Comparison of ENCODE assay signal across 10 cellular contexts in the genomic region with DNA sequence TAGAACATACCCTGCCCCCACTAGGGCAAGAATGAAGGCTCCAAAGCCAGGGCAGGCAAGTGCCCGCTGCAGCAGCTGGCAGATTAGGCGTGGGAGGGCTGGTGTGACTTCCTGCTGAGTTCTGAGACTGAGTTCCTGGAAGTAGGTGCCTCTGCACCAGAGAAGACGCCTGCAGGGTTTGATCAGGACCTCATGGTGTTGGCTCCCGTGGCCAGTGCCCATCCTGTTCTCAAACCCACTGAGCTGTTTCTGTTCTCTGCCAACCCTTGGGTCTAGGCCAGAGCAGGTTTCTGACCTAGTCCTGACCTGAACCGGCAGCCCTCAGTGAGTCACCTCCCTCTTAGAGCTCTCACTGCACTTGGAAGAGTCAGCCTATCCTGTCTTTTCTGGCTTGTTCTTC.
DNase-seq lines count a peak whose midpoint lies in the region; ATAC-seq and TF ChIP-seq lines count a peak whose summit lies in the region.
"Had no signal": no experiment of that assay in that cellular context is flagged by ENCODE, and none has a peak within 500 bp of the region (broad histone marks: within the 10 kb centered on the region; RNA-seq: fewer than 3 reads in every experiment).

No MANE protein-coding gene starts in this region.

- ATAC-seq in HG03442 (IDR thresholded peaks at IDR 0.05; ENCODE audit: unreplicated experiment), result peak; percentile 43
- no peak for ATAC-seq in GM18873 (IDR thresholded peaks at IDR 0.05; ENCODE audit: low FRiP score, unreplicated experiment)
- ATAC-seq: left ventricle myocardium superior had no signal

- H3K27me3 ChIP-seq in sigmoid colon, result no peaks in the 10 kb centered on the region
- no peaks in the 10 kb centered on the region for H3K27me3 ChIP-seq in right atrium auricular region

- TF ChIP-seq POLR2A in sigmoid colon (IDR thresholded peaks at IDR 0.05), result no peak

- no peaks in the 10 kb centered on the region for H3K9me3 ChIP-seq in sigmoid colon
- H3K9me3 ChIP-seq in right atrium auricular region, result no peaks in the 10 kb centered on the region

- TF ChIP-seq CTCF in sigmoid colon (IDR thresholded peaks at IDR 0.05), result no peak
- no peak for TF ChIP-seq CTCF in right atrium auricular region (IDR thresholded peaks at IDR 0.05)

- WGBS in sigmoid colon, 2 donors, result 29 to 57% methylated on average over 5 of the region's 5 CpGs

- H3K36me3 ChIP-seq in sigmoid colon (no peaks in the 10 kb centered on the region), right atrium auricular region (no peaks in the 10 kb centered on the region)

- intact Hi-C loops in sigmoid colon (cut with DNase I), result no loop called here

- no peak for TF ChIP-seq EP300 in sigmoid colon (IDR thresholded peaks at IDR 0.05)

- H3K4me3 ChIP-seq in sigmoid colon (no peak overlapping the region), right atrium auricular region (no peak overlapping the region)

- H3K27ac ChIP-seq in sigmoid colon, result no peak overlapping the region
- no peak overlapping the region for H3K27ac ChIP-seq in right atrium auricular region

- no peaks in the 10 kb centered on the region for H3K4me1 ChIP-seq in sigmoid colon
- H3K4me1 ChIP-seq in right atrium auricular region, result no peaks in the 10 kb centered on the region

- DNase-seq in activated CD4-positive, alpha-beta T cell treated with anti-CD3 and anti-CD28 coated beads, Interleukin-2, amount 50 U/mL, for 1 hour, result peak; percentile 0
- DNase-seq in effector CD4-positive, alpha-beta T cell, result peak; percentile 3
- peak in 2 of 3 experiments; percentile 1 to 5 for DNase-seq in stimulated activated CD4-positive, alpha-beta T cell treated with anti-CD3 and anti-CD28 coated beads, TNF-alpha, amount 100 ng/mL, for 4 hours (ENCODE audit: low read depth in 3 of 3)
- DNase-seq in sigmoid colon, result no peak
- DNase-seq in kidney glomerular epithelial cell (lab: John Stamatoyannopoulos, UW), result no peak
- no peak for DNase-seq in right atrium auricular region (ENCODE audit: low spot score)
- DNase-seq: left ventricle myocardium superior, NCI-H1436 treated with DMSO at 0.1 percent for 48 hours had no signal

Comparison
In these comparisons a context has a peak if more than half of its experiments do, and no peak if none do; other contexts are left out.
1. DNase-seq: peak in activated CD4-positive, alpha-beta T cell treated with anti-CD3 and anti-CD28 coated beads, Interleukin-2, amount 50 U/mL, for 1 hour (single experiment), effector CD4-positive, alpha-beta T cell (single experiment) and stimulated activated CD4-positive, alpha-beta T cell treated with anti-CD3 and anti-CD28 coated beads, TNF-alpha, amount 100 ng/mL, for 4 hours (2 of 3); none in sigmoid colon (single experiment), kidney glomerular epithelial cell (single experiment) and right atrium auricular region (single experiment).